Comparison of ENCODE assay signal across 12 cellular contexts in genomic region chr6:136524936-136525413, GRCh38. TPM values are rescaled to one million over a fixed set of nuclear protein-coding genes. Genes with fewer than 3 reads are reported as not detected.
DNase-seq lines count a peak whose midpoint lies in the region; TF ChIP-seq lines count a peak whose summit lies in the region.
"Had no signal": no experiment of that assay in that cellular context is flagged by ENCODE, and none has a peak within 500 bp of the region (broad histone marks: within the 10 kb centered on the region; RNA-seq: fewer than 3 reads in every experiment).

No MANE protein-coding gene starts in this region.

- H3K27me3 Mint-ChIP-seq in H9 (ENCODE audit: low read depth): no peaks in the 10 kb centered on the region

- no peaks in the 10 kb centered on the region for H3K9me3 ChIP-seq in H9 (ENCODE audit: control insufficient read depth, low read depth, low read length)
- no peaks in the 10 kb centered on the region for H3K9me3 ChIP-seq in hepatocyte (ENCODE audit: low read depth)

- no peak overlapping the region for H2BK12ac ChIP-seq in H9 (ENCODE audit: insufficient read length, low read depth, low read length)

- no peak overlapping the region for H2AFZ ChIP-seq in H9 (ENCODE audit: low read length)
- H2AFZ ChIP-seq in hepatocyte: no peak overlapping the region

- H4K91ac ChIP-seq in H9 (ENCODE audit: insufficient read length, low read depth, low read length): no peak overlapping the region

- H3K56ac ChIP-seq in H9 (ENCODE audit: insufficient read length, low read depth, low read length): no peak overlapping the region

- H3K79me2 ChIP-seq in H9 (ENCODE audit: insufficient read depth, low read length): peaks cover 4% of the 10 kb centered on the region; the same call in 1 of the 2 replicates
- H3K79me2 ChIP-seq in hepatocyte: peaks cover 62% of the 10 kb centered on the region

- no peaks in the 10 kb centered on the region for H3K27me3 ChIP-seq in H9 (ENCODE audit: insufficient read depth, low read length)
- no peaks in the 10 kb centered on the region for H3K27me3 ChIP-seq in hepatocyte
- H3K27me3 ChIP-seq: BLaER1 treated with 17β-estradiol and CSF1 and Interleukin-3, amounts not matched to agents 10 nM and 100 nM had no signal

- no peak overlapping the region for H3K4ac ChIP-seq in H9 (ENCODE audit: low read depth, low read length)

- peaks cover 6% of the 10 kb centered on the region for H3K79me1 ChIP-seq in H9 (ENCODE audit: insufficient read depth, low read depth, low read length, poor library complexity, severe bottlenecking)

- H3K9me3 Mint-ChIP-seq in H9: no peaks in the 10 kb centered on the region
- H3K9me3 Mint-ChIP-seq: activated naive CD4-positive, alpha-beta T cell treated with anti-CD3 and anti-CD28 coated beads, Interleukin-2, amount 50 U/mL, for 72 hours had no signal

- WGBS in H9 (ENCODE audit: extremely low coverage, insufficient read length, low lambda C conversion rate): no CpG with 5 or more reads among the region's 2 CpGs
- WGBS in hepatocyte (ENCODE audit: low lambda C conversion rate, missing lambda C conversion rate): 51% methylated on average over 2 of the region's 2 CpGs

- no peak overlapping the region for H3K4me2 ChIP-seq in H9 (ENCODE audit: insufficient read depth, insufficient read length, low read length)
- H3K4me2 ChIP-seq in hepatocyte: no peak overlapping the region
- H3K4me2 ChIP-seq: BLaER1 treated with 17β-estradiol and CSF1 and Interleukin-3, amounts not matched to agents 10 nM and 100 nM had no signal

- H3T11ph ChIP-seq in H9 (ENCODE audit: low read length): no peak overlapping the region

- peak overlapping the region; percentile 35 for H3K27ac ChIP-seq in 22Rv1
- no peak overlapping the region for H3K27ac ChIP-seq in H9 (ENCODE audit: insufficient read length, low read depth, low read length)
- peak overlapping the region; percentile 12 for H3K27ac ChIP-seq in hepatocyte
- H3K27ac ChIP-seq: BLaER1 treated with 17β-estradiol and CSF1 and Interleukin-3, amounts not matched to agents 10 nM and 100 nM had no signal

- H4K8ac ChIP-seq in H9 (replicated peaks; ENCODE audit: insufficient read length, low read depth, low read length): no peak overlapping the region

- H3K18ac ChIP-seq in H9 (ENCODE audit: insufficient read length, low read depth, low read length): no peak overlapping the region

- H2BK20ac ChIP-seq in H9 (ENCODE audit: low read depth, low read length, poor library complexity, severe bottlenecking): no peak overlapping the region

- no peak overlapping the region for H4K5ac ChIP-seq in H9 (ENCODE audit: insufficient read length, low read depth, low read length)

- H3K36me3 Mint-ChIP-seq in H9 (ENCODE audit: insufficient read depth in 1 of 3, low read depth in 3 of 3): peaks cover 0 to 4% (median 2%) of the 10 kb centered on the region in 3 experiments; a peak in 2 of 7 replicates
- H3K36me3 Mint-ChIP-seq: activated naive CD4-positive, alpha-beta T cell treated with anti-CD3 and anti-CD28 coated beads, Interleukin-2, amount 50 U/mL, for 72 hours had no signal

- H2AK5ac ChIP-seq in H9 (ENCODE audit: insufficient read length, low read length): no peak overlapping the region

- no peak overlapping the region for H2BK15ac ChIP-seq in H9 (ENCODE audit: low read depth, low read length)

- TF ChIP-seq CTCF in 22Rv1 (IDR thresholded peaks at IDR 0.05) (no peak), H9 (conservative IDR thresholded peaks at IDR 0.05) (no peak), hepatocyte (IDR thresholded peaks at IDR 0.05; ENCODE audit: poor library complexity) (no peak)

- peak overlapping the region in 1 of 2 experiments; percentile 10; a peak in 1 of 5 replicates for H3K4me3 Mint-ChIP-seq in H9

- no peak overlapping the region for H3K9ac ChIP-seq in H9 (ENCODE audit: extremely low read depth, insufficient read length, low read length)
- H3K9ac ChIP-seq: BLaER1 treated with 17β-estradiol and CSF1 and Interleukin-3, amounts not matched to agents 10 nM and 100 nM had no signal

- H3K4me1 ChIP-seq in H9 (ENCODE audit: insufficient read depth, low read length) (peaks cover 23% of the 10 kb centered on the region), hepatocyte (ENCODE audit: insufficient read depth) (peaks cover 6% of the 10 kb centered on the region)
- H3K4me1 ChIP-seq: BLaER1 treated with 17β-estradiol and CSF1 and Interleukin-3, amounts not matched to agents 10 nM and 100 nM had no signal

- H3K4me3 ChIP-seq in hepatocyte: no peak overlapping the region
- H3K4me3 ChIP-seq: BLaER1 treated with 17β-estradiol and CSF1 and Interleukin-3, amounts not matched to agents 10 nM and 100 nM had no signal

- no peak for DNase-seq in H9
- peak; percentile 67 for DNase-seq in OCI-M1 (lab: John Stamatoyannopoulos, UW)
- no peak for DNase-seq in hepatocyte (ENCODE audit: low spot score)
- DNase-seq in NCI-H446 treated with DMSO at 0.1 percent for 48 hours (lab: John Stamatoyannopoulos, UW): no peak
- no peak for DNase-seq in DMS 273 treated with DMSO at 0.1 percent for 48 hours (lab: John Stamatoyannopoulos, UW)
- no peak for DNase-seq in NCI-H226
- no peak for DNase-seq in epidermal melanocyte (ENCODE audit: insufficient read length, low spot score)
- DNase-seq: activated CD4-positive, alpha-beta T cell treated with anti-CD3 and anti-CD28 coated beads for 1 hour; H7 had no signal

- H3K9me2 ChIP-seq in hepatocyte (replicated peaks; ENCODE audit: insufficient read depth): no peaks in the 10 kb centered on the region

- no peak overlapping the region for H3K14ac ChIP-seq in H9 (ENCODE audit: insufficient read depth, low read length)

- no peaks in the 10 kb centered on the region for H4K20me1 ChIP-seq in H9 (ENCODE audit: control insufficient read depth, insufficient read depth, insufficient read length)
- H4K20me1 ChIP-seq in hepatocyte (ENCODE audit: insufficient read depth, poor library complexity, severe bottlenecking): peaks cover 8% of the 10 kb centered on the region
- H4K20me1 ChIP-seq: BLaER1 treated with 17β-estradiol and CSF1 and Interleukin-3, amounts not matched to agents 10 nM and 100 nM had no signal

- H3K23me2 ChIP-seq in H9 (ENCODE audit: insufficient read length, low read depth, low read length, poor library complexity, severe bottlenecking): no peaks in the 10 kb centered on the region

- H2BK120ac ChIP-seq in H9 (ENCODE audit: low read depth, low read length, poor library complexity, severe bottlenecking): no peak overlapping the region

- H3K23ac ChIP-seq in H9 (ENCODE audit: insufficient read length, low read depth, low read length): no peak overlapping the region

- H3K4me1 Mint-ChIP-seq in H9: peaks cover 51 to 60% of the 10 kb centered on the region in 2 experiments

- peak overlapping the region in 2 of 3 experiments; percentile 5 to 82; a peak in 1 of 7 replicates for H3K27ac Mint-ChIP-seq in H9
- H3K27ac Mint-ChIP-seq: activated naive CD4-positive, alpha-beta T cell treated with anti-CD3 and anti-CD28 coated beads, Interleukin-2, amount 50 U/mL, for 72 hours had no signal

- no peak overlapping the region for H2BK5ac ChIP-seq in H9 (ENCODE audit: insufficient read length, low read length)

- no peaks in the 10 kb centered on the region for H3K36me3 ChIP-seq in hepatocyte (replicated peaks; ENCODE audit: insufficient read depth, low read depth)
- H3K36me3 ChIP-seq: BLaER1 treated with 17β-estradiol and CSF1 and Interleukin-3, amounts not matched to agents 10 nM and 100 nM had no signal

RNA-seq across cellular contexts. Expression of gene MAP7, which starts 25.2 kb away (rescaled TPM):
- total RNA-seq in H9 (2021) (50.2 and 51.1 TPM in 2 replicates), hepatocyte (22.9 and 24.1 TPM in 2 replicates)
- polyA plus RNA-seq in hepatocyte: 13.4 and 14.4 TPM in 2 replicates
